ENCODE assay signal across 25 cellular contexts in the genomic region with DNA sequence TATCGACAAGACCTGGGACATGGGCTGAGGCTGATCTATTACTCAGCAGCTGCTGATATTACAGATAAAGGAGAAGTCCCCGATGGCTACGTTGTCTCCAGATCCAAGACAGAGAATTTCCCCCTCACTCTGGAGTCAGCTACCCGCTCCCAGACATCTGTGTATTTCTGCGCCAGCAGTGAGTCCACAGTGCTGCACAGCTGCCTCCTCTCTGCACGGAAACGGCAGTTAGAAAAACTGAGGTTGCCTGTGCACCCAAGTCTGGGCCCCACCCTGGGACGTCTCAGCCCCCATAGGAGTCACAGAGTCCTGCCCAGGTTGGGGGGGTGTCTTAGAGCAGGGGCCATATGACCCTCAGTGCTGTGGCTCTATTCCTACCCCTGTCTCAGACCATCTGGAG.
A peak's percentile ranks its signal among the peaks of the same experiment; 100 is the strongest.
DNase-seq lines count a peak whose midpoint lies in the region; ATAC-seq and TF ChIP-seq lines count a peak whose summit lies in the region.
"Had no signal": no experiment of that assay in that cellular context is flagged by ENCODE, and none has a peak within 500 bp of the region (broad histone marks: within the 10 kb centered on the region; RNA-seq: fewer than 3 reads in every experiment).

No MANE protein-coding gene starts in this region.

- peaks cover 10% of the 10 kb centered on the region for H3K4me1 Mint-ChIP-seq in CD8-positive, alpha-beta T cell (ENCODE audit: low read depth)
- H3K4me1 Mint-ChIP-seq in T-cell: peaks cover 9 to 17% (median 9%) of the 10 kb centered on the region in 3 donors
- peaks cover 23% of the 10 kb centered on the region for H3K4me1 Mint-ChIP-seq in glutamatergic neuron (ENCODE audit: low read depth, unreplicated experiment)

- no peaks in the 10 kb centered on the region for H3K9me3 Mint-ChIP-seq in CD8-positive, alpha-beta T cell
- H3K9me3 Mint-ChIP-seq in T-cell (no peaks in the 10 kb centered on the region), glutamatergic neuron (ENCODE audit: unreplicated experiment) (peaks cover 2% of the 10 kb centered on the region)

- H3K27ac ChIP-seq in BLaER1 treated with 17β-estradiol and CSF1 and Interleukin-3, amounts not matched to agents 10 nM and 100 nM: peak overlapping the region in 2 of 11 experiments; percentile 2 to 31; a peak in 1 of 22 replicates
- H3K27ac ChIP-seq in CD8-positive, alpha-beta T cell (ENCODE audit: low read depth, low read length): no peak overlapping the region
- H3K27ac ChIP-seq in Peyer's patch: no peak overlapping the region
- H3K27ac ChIP-seq: SK-N-MC had no signal

- no peak overlapping the region for H3K4me3 Mint-ChIP-seq in CD8-positive, alpha-beta T cell
- peak overlapping the region in 2 of 3 donors; percentile 14 to 60 for H3K4me3 Mint-ChIP-seq in T-cell
- H3K4me3 Mint-ChIP-seq in glutamatergic neuron (ENCODE audit: unreplicated experiment): no peak overlapping the region

- H3K4me3 ChIP-seq in BLaER1 treated with 17β-estradiol and CSF1 and Interleukin-3, amounts not matched to agents 10 nM and 100 nM: no peak overlapping the region
- no peak overlapping the region for H3K4me3 ChIP-seq in CD8-positive, alpha-beta T cell (ENCODE audit: low read depth, low read length)
- no peak overlapping the region for H3K4me3 ChIP-seq in Peyer's patch
- H3K4me3 ChIP-seq: MG63, SK-N-MC had no signal

- CTCF ChIA-PET in CD8-positive, alpha-beta T cell (lab: Charles Lee): interaction anchor here (0.6 to 4.3 kb wide), 3 partner anchors 10 to 47 kb away, joined by 3 to 22 read pairs (median 5); no protein-coding TSS in a partner anchor
- CTCF ChIA-PET in T-cell (lab: Charles Lee): interaction anchor here (0.6 to 1.3 kb wide), 2 partner anchors 13 to 92 kb away, joined by 3 read pairs; no protein-coding TSS in a partner anchor

- H3K36me3 ChIP-seq in BLaER1 treated with 17β-estradiol and CSF1 and Interleukin-3, amounts not matched to agents 10 nM and 100 nM: no peaks in the 10 kb centered on the region
- no peaks in the 10 kb centered on the region for H3K36me3 ChIP-seq in CD8-positive, alpha-beta T cell (ENCODE audit: insufficient read depth, low read length)
- no peaks in the 10 kb centered on the region for H3K36me3 ChIP-seq in Peyer's patch
- H3K36me3 ChIP-seq: MG63 had no signal

- DNase-seq in CD8-positive, alpha-beta T cell: no peak
- DNase-seq in T-cell: no peak
- peak; percentile 22 for DNase-seq in glutamatergic neuron
- no peak for DNase-seq in omental fat pad (ENCODE audit: low spot score)
- DNase-seq in Peyer's patch: no peak
- DNase-seq: ACHN, C1 segment of cervical spinal cord, DMS53, EL, GF-D8, GOT3, IMR-90, Kasumi-1, MG63, NCI-H1417, NCI-H1694 treated with DMSO at 0.1 percent for 48 hours, NCI-H446 treated with DMSO at 0.1 percent for 48 hours, NCI-H526 treated with DMSO at 0.1 percent for 48 hours, PC-3, RPMI8226, SHP77 had no signal

- no peaks in the 10 kb centered on the region for H3K27me3 ChIP-seq in BLaER1 treated with 17β-estradiol and CSF1 and Interleukin-3, amounts not matched to agents 10 nM and 100 nM
- H3K27me3 ChIP-seq in CD8-positive, alpha-beta T cell (ENCODE audit: insufficient read depth, low read length): no peaks in the 10 kb centered on the region
- no peaks in the 10 kb centered on the region for H3K27me3 ChIP-seq in Peyer's patch
- H3K27me3 ChIP-seq: MG63 had no signal

- TF ChIP-seq CTCF in CD8-positive, alpha-beta T cell (IDR thresholded peaks at IDR 0.05): no peak
- TF ChIP-seq CTCF in glutamatergic neuron (IDR thresholded peaks at IDR 0.05; ENCODE audit: partially characterized antibody, unreplicated experiment): no peak
- no peak for TF ChIP-seq CTCF in omental fat pad (IDR thresholded peaks at IDR 0.05)
- TF ChIP-seq CTCF in Peyer's patch (IDR thresholded peaks at IDR 0.05): no peak

- no peak for TF ChIP-seq POLR2A in Peyer's patch (IDR thresholded peaks at IDR 0.05)

- peak overlapping the region in 8 of 11 experiments; percentile 29 to 63 (median 58); a peak in 16 of 22 replicates for H3K4me2 ChIP-seq in BLaER1 treated with 17β-estradiol and CSF1 and Interleukin-3, amounts not matched to agents 10 nM and 100 nM

- H3K9ac ChIP-seq in BLaER1 treated with 17β-estradiol and CSF1 and Interleukin-3, amounts not matched to agents 10 nM and 100 nM: 0 out of 22 replicates have a peak overlapping the region, but pooled peaks of 1 of the 11 experiments have one; percentile 8

- ATAC-seq in CD8-positive, alpha-beta T cell: peak; percentile 34
- ATAC-seq in T-cell (replicated peaks in 1 of 4) (peak; percentile 26 to 44 (median 36)), omental fat pad (ENCODE audit: low FRiP score) (no peak), HG02884 (IDR thresholded peaks at IDR 0.05; ENCODE audit: unreplicated experiment) (no peak)
- ATAC-seq: HCT116, PC-3 had no signal

- intact Hi-C loops in CD8-positive, alpha-beta T cell (cut with DNase I, micrococcal nuclease): no loop called here

- H3K9me3 ChIP-seq in BLaER1 treated with 17β-estradiol and CSF1 and Interleukin-3, amounts not matched to agents 10 nM and 100 nM (replicated peaks in 1 of 11): no peaks in the 10 kb centered on the region
- H3K9me3 ChIP-seq in CD8-positive, alpha-beta T cell (ENCODE audit: low read length): no peaks in the 10 kb centered on the region
- no peaks in the 10 kb centered on the region for H3K9me3 ChIP-seq in Peyer's patch
- H3K9me3 ChIP-seq: MG63 had no signal

- peak overlapping the region; percentile 22 for H3K27ac Mint-ChIP-seq in CD8-positive, alpha-beta T cell
- H3K27ac Mint-ChIP-seq in T-cell: no peak overlapping the region
- H3K27ac Mint-ChIP-seq in glutamatergic neuron (ENCODE audit: unreplicated experiment): no peak overlapping the region

- peaks cover 11 to 40% (median 16%) of the 10 kb centered on the region in 10 experiments; a peak in 19 of 20 replicates for H3K4me1 ChIP-seq in BLaER1 treated with 17β-estradiol and CSF1 and Interleukin-3, amounts not matched to agents 10 nM and 100 nM
- no peaks in the 10 kb centered on the region for H3K4me1 ChIP-seq in CD8-positive, alpha-beta T cell (ENCODE audit: insufficient read depth, low read length)
- no peaks in the 10 kb centered on the region for H3K4me1 ChIP-seq in Peyer's patch

- H3K36me3 Mint-ChIP-seq in CD8-positive, alpha-beta T cell: no peaks in the 10 kb centered on the region
- no peaks in the 10 kb centered on the region for H3K36me3 Mint-ChIP-seq in T-cell
- no peaks in the 10 kb centered on the region for H3K36me3 Mint-ChIP-seq in glutamatergic neuron (ENCODE audit: unreplicated experiment)

- no peaks in the 10 kb centered on the region for H4K20me1 ChIP-seq in BLaER1 treated with 17β-estradiol and CSF1 and Interleukin-3, amounts not matched to agents 10 nM and 100 nM

- POLR2A ChIA-PET in CD8-positive, alpha-beta T cell (lab: Charles Lee): no interaction called here
- POLR2A ChIA-PET in T-cell (lab: Charles Lee): interaction anchor here in 1 of 2 donors (0.5 kb wide), 1 partner anchor 220 kb away, joined by 3 read pairs; no protein-coding TSS in a partner anchor

- H3K27me3 Mint-ChIP-seq in CD8-positive, alpha-beta T cell (ENCODE audit: low read depth): no peaks in the 10 kb centered on the region
- no peaks in the 10 kb centered on the region for H3K27me3 Mint-ChIP-seq in T-cell
- peaks cover 4% of the 10 kb centered on the region for H3K27me3 Mint-ChIP-seq in glutamatergic neuron (ENCODE audit: unreplicated experiment)

Comparison
In these comparisons a context has a peak if more than half of its experiments do, and no peak if none do; other contexts are left out.
1. ATAC-seq: peak in CD8-positive, alpha-beta T cell (single experiment) and T-cell (4 of 4); none in omental fat pad (single experiment) and HG02884 (single experiment).
2. H3K4me3 Mint-ChIP-seq: peak in T-cell (2 of 3); none in CD8-positive, alpha-beta T cell (single experiment) and glutamatergic neuron (single experiment).